ENCODE assay signal across 17 cellular contexts in genomic region chr7:99275496-99275895, GRCh38. TPM values are rescaled to one million over a fixed set of nuclear protein-coding genes. Genes with fewer than 3 reads are reported as not detected.
DNase-seq lines count a peak whose midpoint lies in the region; ATAC-seq, FAIRE-seq and TF ChIP-seq lines count a peak whose summit lies in the region.
"Had no signal": no experiment of that assay in that cellular context is flagged by ENCODE, and none has a peak within 500 bp of the region (broad histone marks: within the 10 kb centered on the region; RNA-seq: fewer than 3 reads in every experiment).

No MANE protein-coding gene starts in this region.

- peak; percentile 25 for FAIRE-seq in kidney (lab: Jason Lieb, UNC)
- FAIRE-seq in GM12891 (lab: Jason Lieb, UNC): no peak
- FAIRE-seq: GM18507 had no signal

- TF ChIP-seq POLR2A in GM12891 (IDR thresholded peaks at IDR 0.05; ENCODE audit: low read depth, low read length): no peak

- no peak overlapping the region for H3K9ac ChIP-seq in kidney (ENCODE audit: low read length in 2 of 2)
- H3K9ac ChIP-seq: BLaER1 had no signal

- H3K36me3 Mint-ChIP-seq in activated T-cell treated with anti-CD3 and anti-CD28 coated beads, Interleukin-2, amount 50 U/mL, for 72 hours (ENCODE audit: insufficient read depth in 2 of 2): no peaks in the 10 kb centered on the region
- H3K36me3 Mint-ChIP-seq: CD8-positive, alpha-beta memory T cell had no signal

- no peak for ATAC-seq in activated T-cell treated with anti-CD3 and anti-CD28 coated beads, Interleukin-2, amount 50 U/mL, for 72 hours (replicated peaks in 1 of 2)
- ATAC-seq in RWPE2 (ENCODE audit: low read depth): no peak
- ATAC-seq in HG02840 (IDR thresholded peaks at IDR 0.05; ENCODE audit: low FRiP score, unreplicated experiment): no peak

- no peaks in the 10 kb centered on the region for H3K27me3 ChIP-seq in RWPE2 (ENCODE audit: insufficient read depth, poor library complexity, severe bottlenecking)
- H3K27me3 ChIP-seq: BLaER1 had no signal

- peak overlapping the region; percentile 97 for H3K27ac ChIP-seq in RWPE2 (ENCODE audit: poor library complexity, severe bottlenecking)
- H3K27ac ChIP-seq in kidney (ENCODE audit: low read depth in 2 of 2, low read length in 2 of 2): no peak overlapping the region
- H3K27ac ChIP-seq: 22Rv1, BLaER1, HL-60 had no signal

- H3K9me3 Mint-ChIP-seq in activated T-cell treated with anti-CD3 and anti-CD28 coated beads, Interleukin-2, amount 50 U/mL, for 72 hours: no peaks in the 10 kb centered on the region
- H3K9me3 Mint-ChIP-seq: CD8-positive, alpha-beta memory T cell; H9 had no signal

- H3K9me3 ChIP-seq in RWPE2 (ENCODE audit: severe bottlenecking) (no peaks in the 10 kb centered on the region), kidney (ENCODE audit: control insufficient read depth in 1 of 2, low read length in 2 of 2) (no peaks in the 10 kb centered on the region)
- H3K9me3 ChIP-seq: BLaER1 had no signal

- intact Hi-C loops in kidney (cut with DNase I): no loop called here

- H3K4me1 ChIP-seq in RWPE2 (ENCODE audit: insufficient read depth, poor library complexity, severe bottlenecking) (peaks cover 18% of the 10 kb centered on the region), kidney (ENCODE audit: control insufficient read depth in 1 of 2, insufficient read depth in 1 of 2, low read depth in 1 of 2, low read length in 2 of 2) (no peaks in the 10 kb centered on the region)

- no peak for DNase-seq in activated T-cell treated with anti-CD3 and anti-CD28 coated beads, Interleukin-2, amount 50 U/mL, for 72 hours
- DNase-seq in activated T-cell treated with anti-CD3 and anti-CD28 coated beads for 4 hours: no peak
- DNase-seq in RWPE2 (ENCODE audit: low spot score): no peak
- DNase-seq in kidney: no peak
- no peak for DNase-seq in GM12891 (ENCODE audit: insufficient read length, low spot score)
- no peak for DNase-seq in Kasumi-1 (lab: John Stamatoyannopoulos, UW)
- DNase-seq: AML-193; CD8-positive, alpha-beta memory T cell; DMS 273 treated with DMSO at 0.1 percent for 48 hours; GOT3; H9 had no signal

- peak overlapping the region; percentile 64 for H3K27ac Mint-ChIP-seq in activated T-cell treated with anti-CD3 and anti-CD28 coated beads, Interleukin-2, amount 50 U/mL, for 72 hours
- H3K27ac Mint-ChIP-seq: H9 had no signal

- H3K36me3 ChIP-seq in RWPE2 (ENCODE audit: low read depth) (no peaks in the 10 kb centered on the region), kidney (ENCODE audit: control insufficient read depth in 1 of 2, insufficient read depth in 2 of 2, low read length in 2 of 2) (no peaks in the 10 kb centered on the region)
- H3K36me3 ChIP-seq: BLaER1 had no signal

- peak overlapping the region in 1 of 2 donors; percentile 42 for H3K4me3 Mint-ChIP-seq in activated T-cell treated with anti-CD3 and anti-CD28 coated beads, Interleukin-2, amount 50 U/mL, for 72 hours
- H3K4me3 Mint-ChIP-seq: CD8-positive, alpha-beta memory T cell; H9 had no signal

- H3K4me1 Mint-ChIP-seq in activated T-cell treated with anti-CD3 and anti-CD28 coated beads, Interleukin-2, amount 50 U/mL, for 72 hours (ENCODE audit: low read depth): peaks cover 21% of the 10 kb centered on the region
- H3K4me1 Mint-ChIP-seq: H9 had no signal

- H3K27me3 Mint-ChIP-seq in activated T-cell treated with anti-CD3 and anti-CD28 coated beads, Interleukin-2, amount 50 U/mL, for 72 hours (ENCODE audit: low read depth): no peaks in the 10 kb centered on the region

- H3K4me3 ChIP-seq in RWPE2 (ENCODE audit: severe bottlenecking): no peak overlapping the region
- no peak overlapping the region for H3K4me3 ChIP-seq in kidney (ENCODE audit: low read length in 2 of 2)
- H3K4me3 ChIP-seq: BLaER1 had no signal

- no peak for TF ChIP-seq CTCF in RWPE2 (IDR thresholded peaks at IDR 0.05; ENCODE audit: poor library complexity, severe bottlenecking)
- no peak for TF ChIP-seq CTCF in kidney (IDR thresholded peaks at IDR 0.05; ENCODE audit: borderline replicate concordance, extremely low read depth, insufficient read depth)

TF ChIP-seq in GM12891, 5 proteins besides CTCF, POLR2A, EP300 and RAD21:
- TF ChIP-seq SPI1 (IDR thresholded peaks at IDR 0.05; ENCODE audit: low read depth, low read length): no peak
- no peak for TF ChIP-seq PAX5 (IDR thresholded peaks at IDR 0.05; ENCODE audit: insufficient read depth, low read length, severe bottlenecking)
- TF ChIP-seq POLR2AphosphoS5 (IDR thresholded peaks at IDR 0.05; ENCODE audit: low read depth, low read length): no peak
- TF ChIP-seq POU2F2 (IDR thresholded peaks at IDR 0.05; ENCODE audit: low read depth, low read length): no peak
- TF ChIP-seq TAF1 (IDR thresholded peaks at IDR 0.05; ENCODE audit: low read depth, low read length): no peak

RNA-seq across cellular contexts. Expression of gene MYH16, which starts 2.9 kb away (rescaled TPM):
- total RNA-seq in activated T-cell treated with anti-CD3 and anti-CD28 coated beads, Interleukin-2, amount 50 U/mL, for 72 hours: not detected
- not detected for total RNA-seq in kidney
- polyA plus RNA-seq in kidney (ENCODE audit: insufficient read depth, low read depth, low replicate concordance): not detected
- 0.13 TPM for polyA plus RNA-seq in GM12891 (2012; ENCODE audit: low read depth, missing spikeins)
- total RNA-seq: A673; CD8-positive, alpha-beta memory T cell; H9 had no signal
- polyA plus RNA-seq: CD8-positive, alpha-beta memory T cell had no signal

RNA-seq across cellular contexts. Expression of gene ARPC1A, which starts 50.2 kb away (rescaled TPM):
- total RNA-seq in activated T-cell treated with anti-CD3 and anti-CD28 coated beads, Interleukin-2, amount 50 U/mL, for 72 hours: 10 to 100 TPM; 62.3 to 69.8 TPM
- 119 TPM for total RNA-seq in kidney
- 117 TPM for polyA plus RNA-seq in kidney (ENCODE audit: insufficient read depth, low read depth, low replicate concordance)
- 54.7 TPM for polyA plus RNA-seq in GM12891 (2012; ENCODE audit: low read depth, missing spikeins)
